ENCODE assay signal across 22 cellular contexts in genomic region chr19:33496496-33496895, GRCh38. TPM values are rescaled to one million over a fixed set of nuclear protein-coding genes. Genes with fewer than 3 reads are reported as not detected.
A peak's percentile ranks its signal among the peaks of the same experiment; 100 is the strongest.
DNase-seq lines count a peak whose midpoint lies in the region; ATAC-seq, FAIRE-seq and TF ChIP-seq lines count a peak whose summit lies in the region.
"Had no signal": no experiment of that assay in that cellular context is flagged by ENCODE, and none has a peak within 500 bp of the region (broad histone marks: within the 10 kb centered on the region; RNA-seq: fewer than 3 reads in every experiment).

No MANE protein-coding gene starts in this region.

- WGBS in small intestine, 3 donors = 90 to 96% (median 95%) methylated on average over 17 of the region's 17 CpGs

- DNase-seq in BE2C = peak; percentile 60
- DNase-seq in RWPE2 (ENCODE audit: low spot score) = peak; percentile 23
- DNase-seq in lower lobe of right lung = peak; percentile 22
- peak; percentile 79 for DNase-seq in retina
- no peak for DNase-seq in small intestine
- DNase-seq: GM23248, MG63, NCI-H1048, NCI-H1417 treated with DMSO at 0.1 percent for 48 hours, NCI-H187, NCI-H226, NCI-H510A treated with DMSO at 0.1 percent for 48 hours, NCI-H748 treated with DMSO at 0.1 percent for 48 hours had no signal

- H3K27me3 ChIP-seq in BE2C (no peaks in the 10 kb centered on the region), RWPE2 (ENCODE audit: insufficient read depth, poor library complexity, severe bottlenecking) (no peaks in the 10 kb centered on the region), lower lobe of right lung (ENCODE audit: low read depth) (no peaks in the 10 kb centered on the region), small intestine (ENCODE audit: control insufficient read depth in 2 of 2, insufficient read depth in 2 of 2, low read length in 2 of 2) (no peaks in the 10 kb centered on the region)
- H3K27me3 ChIP-seq: MG63 had no signal

- ATAC-seq in RWPE2 (ENCODE audit: low read depth) (no peak), lower lobe of right lung (no peak), HG03439 (IDR thresholded peaks at IDR 0.05; ENCODE audit: unreplicated experiment) (no peak), HG03039 (IDR thresholded peaks at IDR 0.05; ENCODE audit: unreplicated experiment) (no peak)
- ATAC-seq: HCT116, HepG2, K562 had no signal

- no peak overlapping the region for H3K4me3 ChIP-seq in BE2C (ENCODE audit: low read depth, low read length)
- no peak overlapping the region for H3K4me3 ChIP-seq in RWPE2 (ENCODE audit: severe bottlenecking)
- no peak overlapping the region for H3K4me3 ChIP-seq in lower lobe of right lung
- no peak overlapping the region for H3K4me3 ChIP-seq in small intestine (ENCODE audit: low read depth in 1 of 2, low read length in 2 of 2)
- H3K4me3 ChIP-seq: GM23248, K562, MG63 had no signal

- H3K9me3 ChIP-seq in BE2C (no peaks in the 10 kb centered on the region), RWPE2 (ENCODE audit: severe bottlenecking) (no peaks in the 10 kb centered on the region), lower lobe of right lung (no peaks in the 10 kb centered on the region), small intestine (ENCODE audit: control insufficient read depth, low read depth) (no peaks in the 10 kb centered on the region)
- H3K9me3 ChIP-seq: MG63 had no signal

- intact Hi-C loops in lower lobe of right lung (cut with DNase I) = no loop called here

- no peak for FAIRE-seq in small intestine (lab: Jason Lieb, UNC)
- FAIRE-seq: A204.1, G401.6, GM12892, HepG2, K562 had no signal

- peaks cover 30% of the 10 kb centered on the region for H3K4me1 ChIP-seq in BE2C
- H3K4me1 ChIP-seq in RWPE2 (ENCODE audit: insufficient read depth, poor library complexity, severe bottlenecking) = no peaks in the 10 kb centered on the region
- H3K4me1 ChIP-seq in lower lobe of right lung = no peaks in the 10 kb centered on the region
- no peaks in the 10 kb centered on the region for H3K4me1 ChIP-seq in small intestine (ENCODE audit: control insufficient read depth in 2 of 2, insufficient read depth in 1 of 2, low read depth in 1 of 2, low read length in 1 of 2)

- H3K36me3 ChIP-seq in BE2C (peaks cover 19% of the 10 kb centered on the region), RWPE2 (ENCODE audit: low read depth) (no peaks in the 10 kb centered on the region), lower lobe of right lung (peaks cover 35% of the 10 kb centered on the region), small intestine (ENCODE audit: control insufficient read depth in 2 of 2, insufficient read depth in 2 of 2, low read length in 2 of 2) (peaks cover 2 to 18% of the 10 kb centered on the region in 2 donors)
- H3K36me3 ChIP-seq: MG63 had no signal

- no peak overlapping the region for H3K27ac ChIP-seq in RWPE2 (ENCODE audit: poor library complexity, severe bottlenecking)
- H3K27ac ChIP-seq in lower lobe of right lung = no peak overlapping the region
- no peak overlapping the region for H3K27ac ChIP-seq in small intestine (ENCODE audit: low read depth in 1 of 2, low read length in 1 of 2)
- H3K27ac ChIP-seq: GM23248, HL-60 had no signal

- TF ChIP-seq CTCF in BE2C (IDR thresholded peaks at IDR 0.05; ENCODE audit: low read depth, low read length) = no peak
- TF ChIP-seq CTCF in RWPE2 (IDR thresholded peaks at IDR 0.05; ENCODE audit: poor library complexity, severe bottlenecking) = no peak
- no peak for TF ChIP-seq CTCF in lower lobe of right lung (IDR thresholded peaks at IDR 0.05)

RNA-seq across cellular contexts. Expression of gene PEPD, which starts 25.1 kb away (rescaled TPM):
- polyA plus RNA-seq in BE2C (2012; ENCODE audit: insufficient read depth, insufficient read length, low read depth) = 76.7 TPM
- total RNA-seq in lower lobe of right lung = 94.0 TPM
- polyA plus RNA-seq in small intestine = 1,000 to 10,000 TPM in 1 of 3 donors, 100 to 1,000 TPM in 2; 159 to 1,330 (median 687) TPM
